9 cellular contexts compared by ENCODE assay signal in genomic region chr15:63476229-63476632, GRCh38. TPM values are rescaled to one million over a fixed set of nuclear protein-coding genes. Genes with fewer than 3 reads are reported as not detected.
DNase-seq lines count a peak whose midpoint lies in the region; ATAC-seq and TF ChIP-seq lines count a peak whose summit lies in the region.
"Had no signal": no experiment of that assay in that cellular context is flagged by ENCODE, and none has a peak within 500 bp of the region (broad histone marks: within the 10 kb centered on the region; RNA-seq: fewer than 3 reads in every experiment).

No MANE protein-coding gene starts in this region.

- no peak for TF ChIP-seq CTCF in Peyer's patch (IDR thresholded peaks at IDR 0.05)
- no peak for TF ChIP-seq CTCF in epithelial cell of proximal tubule (conservative IDR thresholded peaks at IDR 0.05; ENCODE audit: low read depth, low read length)

- ATAC-seq in HG03025 (IDR thresholded peaks at IDR 0.05; ENCODE audit: low FRiP score, unreplicated experiment), result no peak
- no peak for ATAC-seq in GM21717 (IDR thresholded peaks at IDR 0.05; ENCODE audit: unreplicated experiment)

- H3K4me1 ChIP-seq in Peyer's patch, result peaks cover 0 to 76% (median 27%) of the 10 kb centered on the region in 4 donors

- H3K4me3 ChIP-seq in Peyer's patch (no peak overlapping the region), epithelial cell of proximal tubule (ENCODE audit: low read depth, low read length) (no peak overlapping the region)
- H3K4me3 ChIP-seq: thyroid gland had no signal

- DNase-seq in EL (peak; percentile 97), Peyer's patch (no peak), epithelial cell of proximal tubule (ENCODE audit: low read depth) (peak; percentile 99), renal cortical epithelial cell (ENCODE audit: low read depth) (peak; percentile 98), NCI-H1105 treated with DMSO at 0.1 percent for 48 hours (lab: John Stamatoyannopoulos, UW) (no peak), NCI-H2107 (lab: John Stamatoyannopoulos, UW) (no peak)
- DNase-seq: thyroid gland had no signal

- H3K27ac ChIP-seq in Peyer's patch, result peak overlapping the region; percentile 68 to 80 (median 75)
- H3K27ac ChIP-seq: thyroid gland had no signal

- no peaks in the 10 kb centered on the region for H3K9me3 ChIP-seq in Peyer's patch
- H3K9me3 ChIP-seq: thyroid gland had no signal

- no peaks in the 10 kb centered on the region for H3K36me3 ChIP-seq in Peyer's patch
- H3K36me3 ChIP-seq: thyroid gland had no signal

- H3K27me3 ChIP-seq in Peyer's patch, result no peaks in the 10 kb centered on the region
- H3K27me3 ChIP-seq: thyroid gland had no signal

- TF ChIP-seq POLR2A in Peyer's patch (IDR thresholded peaks at IDR 0.05), result peak in 1 of 2 donors; percentile 11

RNA-seq across cellular contexts. Expression of gene USP3, which starts 28.2 kb away (rescaled TPM):
- total RNA-seq in Peyer's patch, result 10 to 100 TPM; 67.8 to 86.1 (median 76.9) TPM
- 31.4 and 34.2 TPM in 2 replicates for total RNA-seq in epithelial cell of proximal tubule
- 37.2 and 60.7 TPM in 2 replicates for total RNA-seq in renal cortical epithelial cell

Comparison
In these comparisons a context has a peak if more than half of its experiments do, and no peak if none do; other contexts are left out.
1. DNase-seq: peak in EL (single experiment), epithelial cell of proximal tubule (single experiment) and renal cortical epithelial cell (single experiment); none in Peyer's patch (0 of 3), NCI-H1105 treated with DMSO at 0.1 percent for 48 hours (single experiment) and NCI-H2107 (single experiment).